Comparison of ENCODE assay signal across 24 cellular contexts in the genomic region with DNA sequence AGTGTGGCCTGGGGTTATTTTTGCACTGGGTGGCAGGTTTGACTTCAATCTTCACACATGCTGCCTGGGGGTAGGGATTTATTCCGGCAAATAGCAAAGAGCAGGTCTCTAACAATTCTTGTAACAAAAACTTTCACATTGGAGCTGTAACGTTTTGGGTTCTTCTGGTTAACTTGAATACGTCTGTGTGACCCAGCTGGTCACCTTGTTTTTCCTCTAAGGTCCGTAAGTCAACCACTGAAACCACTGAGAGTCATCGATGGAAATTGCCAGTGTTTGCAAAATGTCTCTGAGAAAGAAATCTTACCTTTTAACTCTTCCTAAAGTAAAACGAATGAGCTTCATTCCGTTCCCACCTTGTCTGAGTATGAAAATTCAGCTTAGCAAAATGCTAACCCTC.
"Had no signal": no experiment of that assay in that cellular context is flagged by ENCODE, and none has a peak within 500 bp of the region (broad histone marks: within the 10 kb centered on the region; RNA-seq: fewer than 3 reads in every experiment).

No MANE protein-coding gene starts in this region.

- H3K4me3 Mint-ChIP-seq: activated CD4-positive, alpha-beta T cell treated with anti-CD3 and anti-CD28 coated beads for 36 hours; activated naive CD4-positive, alpha-beta T cell treated with anti-CD3 and anti-CD28 coated beads for 36 hours; activated naive CD8-positive, alpha-beta T cell treated with anti-CD3 and anti-CD28 coated beads for 36 hours; naive B cell had no signal

- H3K36me3 ChIP-seq: ascending aorta, brain microvascular endothelial cell, right atrium auricular region, suprapubic skin, tibial artery had no signal

- H3K27me3 ChIP-seq: ascending aorta, brain microvascular endothelial cell, right atrium auricular region, suprapubic skin, tibial artery had no signal

- H3K4me1 Mint-ChIP-seq: activated CD4-positive, alpha-beta T cell treated with anti-CD3 and anti-CD28 coated beads for 36 hours; naive B cell had no signal

- DNase-seq: activated CD4-positive, alpha-beta T cell treated with anti-CD3 and anti-CD28 coated beads for 36 hours; activated CD4-positive, alpha-beta T cell treated with anti-CD3 and anti-CD28 coated beads, Interleukin-2, amount 50 U/mL, for 4 hours; activated CD4-positive, CD25-positive, alpha-beta regulatory T cell; activated CD8-positive, alpha-beta memory T cell treated with anti-CD3 and anti-CD28 coated beads for 24 hours; activated effector memory CD4-positive, alpha-beta T cell treated with Interleukin-2 at 50 U/mL for 16 hours; activated naive CD4-positive, alpha-beta T cell treated with anti-CD3 and anti-CD28 coated beads for 36 hours; activated naive CD8-positive, alpha-beta T cell treated with anti-CD3 and anti-CD28 coated beads for 36 hours; brain microvascular endothelial cell; foreskin fibroblast; hippocampal formation; left cardiac atrium; left ventricle myocardium superior; naive B cell; occipital lobe; stimulated activated CD4-positive, alpha-beta T cell treated with anti-CD3 and anti-CD28 coated beads, Interleukin-1b, Interleukin-23, amount 100 ng/mL, for 48 hours; stimulated activated naive CD4-positive, alpha-beta T cell; tibial artery had no signal

- H3K27ac ChIP-seq: ascending aorta, brain microvascular endothelial cell, parathyroid adenoma, right atrium auricular region, suprapubic skin, tibial artery had no signal

- ATAC-seq: activated CD4-positive, alpha-beta T cell treated with anti-CD3 and anti-CD28 coated beads for 36 hours; esophagus mucosa; left cardiac atrium; left ventricle myocardium superior had no signal

- H3K4me1 ChIP-seq: ascending aorta, parathyroid adenoma, right atrium auricular region, suprapubic skin, tibial artery had no signal

- H3K4me3 ChIP-seq: ascending aorta, right atrium auricular region, smooth muscle cell, suprapubic skin, tibial artery had no signal

- FAIRE-seq: keratinocyte had no signal

- H3K9me3 ChIP-seq: ascending aorta, right atrium auricular region, suprapubic skin, tibial artery had no signal

- H3K36me3 Mint-ChIP-seq: activated naive CD8-positive, alpha-beta T cell treated with anti-CD3 and anti-CD28 coated beads for 36 hours; naive B cell had no signal

- H3K27ac Mint-ChIP-seq: activated CD4-positive, alpha-beta T cell treated with anti-CD3 and anti-CD28 coated beads for 36 hours; activated naive CD4-positive, alpha-beta T cell treated with anti-CD3 and anti-CD28 coated beads for 36 hours; activated naive CD8-positive, alpha-beta T cell treated with anti-CD3 and anti-CD28 coated beads for 36 hours; naive B cell had no signal

- H3K9me3 Mint-ChIP-seq: activated naive CD4-positive, alpha-beta T cell treated with anti-CD3 and anti-CD28 coated beads for 36 hours; activated naive CD8-positive, alpha-beta T cell treated with anti-CD3 and anti-CD28 coated beads for 36 hours had no signal
